Comparison of ENCODE assay signal across 1 cellular context in the genomic region with DNA sequence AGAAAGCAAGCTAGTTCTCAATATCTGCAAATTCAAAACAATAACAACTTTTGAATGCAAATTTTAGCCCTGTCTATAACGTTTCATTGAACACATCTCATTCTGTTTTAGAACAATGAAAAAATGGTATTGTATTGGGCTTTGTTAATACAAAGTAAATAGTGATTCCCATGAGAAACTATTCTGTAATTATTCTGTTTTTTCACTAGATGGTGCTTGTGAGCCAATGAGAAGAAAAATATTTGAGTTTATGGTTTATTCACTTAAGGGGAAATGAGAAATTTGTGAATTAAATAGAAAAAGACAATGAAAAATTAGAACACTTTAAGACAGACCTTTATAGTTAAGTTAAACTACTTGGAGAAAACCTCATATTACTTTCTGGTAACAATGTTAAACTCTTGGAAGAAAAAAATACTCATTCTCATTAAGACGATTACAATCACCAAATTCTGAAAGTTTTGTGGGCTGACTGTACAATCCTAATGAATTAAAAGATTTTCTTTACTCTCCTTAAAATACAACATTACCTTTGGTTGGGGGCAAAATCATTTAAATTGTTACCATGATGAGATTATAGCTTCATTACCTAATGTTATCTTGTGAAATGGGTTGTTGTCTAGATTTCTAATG.
TF ChIP-seq lines count a peak whose summit lies in the region.

No MANE protein-coding gene starts in this region.

TF ChIP-seq in HepG2, 621 proteins besides CTCF, POLR2A, EP300 and RAD21 (continued from another document):
- no peak for TF ChIP-seq AGO1 (IDR thresholded peaks at IDR 0.05; ENCODE audit: low read depth, low read length, poor library complexity, severe bottlenecking)
TF ChIP-seq in HepG2: peak in this region for 2.
